ENCODE assay signal across 34 cellular contexts in genomic region chr10:6574777-6575176, GRCh38. TPM values are rescaled to one million over a fixed set of nuclear protein-coding genes. Genes with fewer than 3 reads are reported as not detected.
DNase-seq lines count a peak whose midpoint lies in the region; ATAC-seq, FAIRE-seq and TF ChIP-seq lines count a peak whose summit lies in the region.
"Had no signal": no experiment of that assay in that cellular context is flagged by ENCODE, and none has a peak within 500 bp of the region (broad histone marks: within the 10 kb centered on the region; RNA-seq: fewer than 3 reads in every experiment).

No MANE protein-coding gene starts in this region.

- H3K4me3 Mint-ChIP-seq in activated naive CD4-positive, alpha-beta T cell treated with anti-CD3 and anti-CD28 coated beads, Interleukin-2, amount 50 U/mL, for 24 hours, result no peak overlapping the region
- peak overlapping the region; percentile 17 for H3K4me3 Mint-ChIP-seq in activated CD8-positive, alpha-beta T cell treated with anti-CD3 and anti-CD28 coated beads for 36 hours
- no peak overlapping the region for H3K4me3 Mint-ChIP-seq in endodermal cell
- H3K4me3 Mint-ChIP-seq: IgD-negative memory B cell had no signal

- no peak for FAIRE-seq in kidney (lab: Jason Lieb, UNC)
- FAIRE-seq: endometrium, GM12892 had no signal

- no peak for ATAC-seq in activated CD8-positive, alpha-beta T cell treated with anti-CD3 and anti-CD28 coated beads for 36 hours
- no peak for ATAC-seq in GM21381 (IDR thresholded peaks at IDR 0.05; ENCODE audit: unreplicated experiment)
- ATAC-seq: foreskin keratinocyte, HCT116, heart left ventricle, Panc1, sciatic nerve, SK-N-SH treated with all-trans-retinoic acid at 6 μM for 48 hours had no signal

- CTCF ChIA-PET in activated CD8-positive, alpha-beta T cell treated with anti-CD3 and anti-CD28 coated beads for 36 hours (lab: Charles Lee), result interaction anchor here (0.8 to 1.5 kb wide), 4 partner anchors 11 to 157 kb away, joined by 3 to 4 read pairs (median 3); no protein-coding TSS in a partner anchor

- peaks cover 11% of the 10 kb centered on the region for H3K36me3 Mint-ChIP-seq in activated naive CD4-positive, alpha-beta T cell treated with anti-CD3 and anti-CD28 coated beads, Interleukin-2, amount 50 U/mL, for 24 hours
- peaks cover 57% of the 10 kb centered on the region for H3K36me3 Mint-ChIP-seq in activated CD8-positive, alpha-beta T cell treated with anti-CD3 and anti-CD28 coated beads for 36 hours (ENCODE audit: low read depth)
- peaks cover 6% of the 10 kb centered on the region for H3K36me3 Mint-ChIP-seq in endodermal cell (ENCODE audit: low read depth)
- H3K36me3 Mint-ChIP-seq: IgD-negative memory B cell had no signal

- H3K27me3 ChIP-seq in endodermal cell (ENCODE audit: control insufficient read depth, insufficient read depth, low read length, poor library complexity, severe bottlenecking) (no peaks in the 10 kb centered on the region), thyroid gland (no peaks in the 10 kb centered on the region)
- H3K27me3 ChIP-seq: foreskin keratinocyte had no signal

- no peaks in the 10 kb centered on the region for H3K27me3 Mint-ChIP-seq in activated naive CD4-positive, alpha-beta T cell treated with anti-CD3 and anti-CD28 coated beads, Interleukin-2, amount 50 U/mL, for 24 hours
- no peaks in the 10 kb centered on the region for H3K27me3 Mint-ChIP-seq in activated CD8-positive, alpha-beta T cell treated with anti-CD3 and anti-CD28 coated beads for 36 hours
- peaks cover 11% of the 10 kb centered on the region for H3K27me3 Mint-ChIP-seq in endodermal cell (ENCODE audit: insufficient read depth)

- H3K4me1 Mint-ChIP-seq in activated naive CD4-positive, alpha-beta T cell treated with anti-CD3 and anti-CD28 coated beads, Interleukin-2, amount 50 U/mL, for 24 hours, result peaks cover 86% of the 10 kb centered on the region
- H3K4me1 Mint-ChIP-seq in activated CD8-positive, alpha-beta T cell treated with anti-CD3 and anti-CD28 coated beads for 36 hours (ENCODE audit: low read depth), result peaks cover 73% of the 10 kb centered on the region
- peaks cover 52% of the 10 kb centered on the region for H3K4me1 Mint-ChIP-seq in endodermal cell

- no peak for TF ChIP-seq POLR2A in thyroid gland (IDR thresholded peaks at IDR 0.05)

- TF ChIP-seq CTCF in activated CD8-positive, alpha-beta T cell treated with anti-CD3 and anti-CD28 coated beads for 36 hours (IDR thresholded peaks at IDR 0.05), result no peak
- TF ChIP-seq CTCF in endodermal cell (conservative IDR thresholded peaks at IDR 0.05) (no peak), thyroid gland (IDR thresholded peaks at IDR 0.05) (no peak), kidney (IDR thresholded peaks at IDR 0.05; ENCODE audit: borderline replicate concordance, extremely low read depth, insufficient read depth) (no peak)

- H3K9ac ChIP-seq in endodermal cell (ENCODE audit: extremely low read depth, low read length, poor library complexity, severe bottlenecking), result no peak overlapping the region
- H3K9ac ChIP-seq in kidney (ENCODE audit: low read length in 2 of 2), result no peak overlapping the region

- POLR2A ChIA-PET in activated CD8-positive, alpha-beta T cell treated with anti-CD3 and anti-CD28 coated beads for 36 hours (lab: Charles Lee), result interaction anchor here (1.0 to 1.9 kb wide), 3 partner anchors 12 to 835 kb away, joined by 3 to 6 read pairs (median 3); no protein-coding TSS in a partner anchor

- peak overlapping the region; percentile 4 for H3K27ac Mint-ChIP-seq in activated naive CD4-positive, alpha-beta T cell treated with anti-CD3 and anti-CD28 coated beads, Interleukin-2, amount 50 U/mL, for 24 hours
- peak overlapping the region; percentile 81 for H3K27ac Mint-ChIP-seq in activated CD8-positive, alpha-beta T cell treated with anti-CD3 and anti-CD28 coated beads for 36 hours
- no peak overlapping the region for H3K27ac Mint-ChIP-seq in endodermal cell
- H3K27ac Mint-ChIP-seq: IgD-negative memory B cell had no signal

- no peak for DNase-seq in activated naive CD4-positive, alpha-beta T cell (lab: John Stamatoyannopoulos, UW)
- no peak for DNase-seq in activated CD8-positive, alpha-beta T cell treated with anti-CD3 and anti-CD28 coated beads for 36 hours
- DNase-seq in endodermal cell (no peak), thyroid gland (peak; percentile 35 to 62), NCI-H2171 treated with DMSO at 0.1 percent for 48 hours (lab: John Stamatoyannopoulos, UW) (no peak), kidney (no peak)
- DNase-seq: ACHN; activated CD8-positive, alpha-beta memory T cell treated with anti-CD3 and anti-CD28 coated beads for 24 hours; BE2C; central memory CD4-positive, alpha-beta T cell; dermis blood vessel endothelial cell; esophagus squamous epithelium; foreskin keratinocyte; heart left ventricle; kidney glomerular epithelial cell; NCI-H1092; NCI-H1694 treated with DMSO at 0.1 percent for 48 hours; NCI-H446 treated with DMSO at 0.1 percent for 48 hours; NCI-H774; Right ventricle myocardium superior; stimulated activated CD8-positive, alpha-beta memory T cell treated with anti-CD3 and anti-CD28 coated beads, Interleukin-4, amount 100 ng/mL, for 48 hours; T-helper 9 cell; trophoblast cell had no signal

- WGBS in endodermal cell (ENCODE audit: insufficient coverage in 1 of 2, insufficient read length in 1 of 2), 2 experiments, result 77% methylated on average over 2 of the region's 2 CpGs; no CpG with 5 or more reads in 1 of the 2 experiments
- WGBS in thyroid gland, 2 donors, result 65 to 67% methylated on average over 2 of the region's 2 CpGs

- H3K27ac ChIP-seq in endodermal cell (ENCODE audit: low read depth, low read length) (no peak overlapping the region), thyroid gland (peak overlapping the region in 2 of 3 donors; percentile 46 to 47), kidney (ENCODE audit: low read depth in 2 of 2, low read length in 2 of 2) (no peak overlapping the region)
- H3K27ac ChIP-seq: esophagus squamous epithelium, foreskin keratinocyte, heart left ventricle, prostate gland had no signal

- peaks cover 12% of the 10 kb centered on the region for H3K4me1 ChIP-seq in endodermal cell (ENCODE audit: control insufficient read depth, insufficient read depth, low read length)
- peaks cover 26 to 30% of the 10 kb centered on the region in 2 donors for H3K4me1 ChIP-seq in thyroid gland
- H3K4me1 ChIP-seq in kidney (ENCODE audit: control insufficient read depth in 1 of 2, insufficient read depth in 1 of 2, low read depth in 1 of 2, low read length in 2 of 2), result peaks cover 0 to 4% of the 10 kb centered on the region in 2 donors
- H3K4me1 ChIP-seq: BE2C, prostate gland had no signal

- H3K4me3 ChIP-seq in endodermal cell (ENCODE audit: low read length) (peak overlapping the region; percentile 51), thyroid gland (replicated peaks in 1 of 3) (no peak overlapping the region), kidney (ENCODE audit: low read length in 2 of 2) (no peak overlapping the region)
- H3K4me3 ChIP-seq: esophagus squamous epithelium, heart left ventricle, prostate gland had no signal

- H3K36me3 ChIP-seq in endodermal cell (ENCODE audit: control insufficient read depth, insufficient read depth, low read length) (peaks cover 3% of the 10 kb centered on the region), thyroid gland (no peaks in the 10 kb centered on the region), kidney (ENCODE audit: control insufficient read depth in 1 of 2, insufficient read depth in 2 of 2, low read length in 2 of 2) (no peaks in the 10 kb centered on the region)
- H3K36me3 ChIP-seq: BE2C, esophagus squamous epithelium, heart left ventricle, prostate gland had no signal

- intact Hi-C loops in activated CD8-positive, alpha-beta T cell treated with anti-CD3 and anti-CD28 coated beads for 36 hours (cut with micrococcal nuclease), result loop anchor here (5.0 kb wide), 1 partner anchor 32 kb away; no protein-coding TSS in a partner anchor
- intact Hi-C loops in thyroid gland (cut with DNase I), result no loop called here
- intact Hi-C loops in kidney (cut with DNase I), result no loop called here

- H3K9me3 ChIP-seq in endodermal cell (ENCODE audit: control insufficient read depth, low read length) (no peaks in the 10 kb centered on the region), thyroid gland (no peaks in the 10 kb centered on the region), kidney (ENCODE audit: control insufficient read depth in 1 of 2, low read length in 2 of 2) (no peaks in the 10 kb centered on the region)
- H3K9me3 ChIP-seq: BE2C, esophagus squamous epithelium, heart left ventricle, prostate gland had no signal

- H3K9me3 Mint-ChIP-seq in activated naive CD4-positive, alpha-beta T cell treated with anti-CD3 and anti-CD28 coated beads, Interleukin-2, amount 50 U/mL, for 24 hours, result no peaks in the 10 kb centered on the region
- no peaks in the 10 kb centered on the region for H3K9me3 Mint-ChIP-seq in activated CD8-positive, alpha-beta T cell treated with anti-CD3 and anti-CD28 coated beads for 36 hours
- no peaks in the 10 kb centered on the region for H3K9me3 Mint-ChIP-seq in endodermal cell
- H3K9me3 Mint-ChIP-seq: activated T-helper 1 cell treated with anti-CD3 and anti-CD28 coated beads, Interleukin-12 subunit alpha, Interleukin-12 subunit beta, Interleukin-2, Interleukin-4 antibody, amounts not matched to agents 30 ng/mL and 10 ng/mL and 1 ng/mL, durations not matched to agents 14 hours and 24 hours and 36 hours; IgD-negative memory B cell had no signal

RNA-seq across cellular contexts. Expression of gene PRKCQ, which starts 5.3 kb away (rescaled TPM):
- total RNA-seq in activated CD8-positive, alpha-beta T cell treated with anti-CD3 and anti-CD28 coated beads for 36 hours, result 10 to 100 TPM; 46.3 to 47.1 TPM
- total RNA-seq in endodermal cell, result 10 to 100 TPM; 24.3 to 29.1 TPM
- 6.1 TPM for polyA plus RNA-seq in endodermal cell (2013, experiment 1 of 2)
- polyA plus RNA-seq in endodermal cell (2013, experiment 2 of 2), result 6.2 TPM
- 10 to 100 TPM; 24.2 to 45.7 (median 34.5) TPM for total RNA-seq in thyroid gland
- 17.5 TPM for total RNA-seq in kidney
- polyA plus RNA-seq in kidney (ENCODE audit: insufficient read depth, low read depth, low replicate concordance), result 6.1 TPM

Comparison
In these comparisons a context has a peak if more than half of its experiments do, and no peak if none do; other contexts are left out.
1. DNase-seq: peak in thyroid gland (2 of 2); none in activated naive CD4-positive, alpha-beta T cell (0 of 4), activated CD8-positive, alpha-beta T cell treated with anti-CD3 and anti-CD28 coated beads for 36 hours (single experiment), endodermal cell (single experiment), NCI-H2171 treated with DMSO at 0.1 percent for 48 hours (single experiment) and kidney (single experiment).
2. H3K27ac ChIP-seq: peak in thyroid gland (2 of 3); none in endodermal cell (single experiment) and kidney (0 of 2).